8 cellular contexts compared by ENCODE assay signal in genomic region chrX:4579999-4580398, GRCh38.
"Had no signal": no experiment of that assay in that cellular context is flagged by ENCODE, and none has a peak within 500 bp of the region (broad histone marks: within the 10 kb centered on the region; RNA-seq: fewer than 3 reads in every experiment).

No MANE protein-coding gene starts in this region.

- ATAC-seq: GM23338 had no signal

- FAIRE-seq: H54, HTR-8/SVneo had no signal

- H3K4me3 ChIP-seq: GM23338 had no signal

- H3K36me3 Mint-ChIP-seq: IgD-negative memory B cell had no signal

- H3K4me3 Mint-ChIP-seq: GM23338, H9, HFFc6, IgD-negative memory B cell had no signal

- H3K27ac Mint-ChIP-seq: GM23338, H9, HFFc6, IgD-negative memory B cell had no signal

- H3K4me1 Mint-ChIP-seq: GM23338, IgD-negative memory B cell had no signal

- DNase-seq: H9, HCEC 1CT, HFFc6, KG1 had no signal

- H2AFZ ChIP-seq: GM23338 had no signal

- H3K4me2 ChIP-seq: GM23338 had no signal

- H3K9me3 Mint-ChIP-seq: GM23338, H9 had no signal
